ENCODE assay signal across 22 cellular contexts in the genomic region with DNA sequence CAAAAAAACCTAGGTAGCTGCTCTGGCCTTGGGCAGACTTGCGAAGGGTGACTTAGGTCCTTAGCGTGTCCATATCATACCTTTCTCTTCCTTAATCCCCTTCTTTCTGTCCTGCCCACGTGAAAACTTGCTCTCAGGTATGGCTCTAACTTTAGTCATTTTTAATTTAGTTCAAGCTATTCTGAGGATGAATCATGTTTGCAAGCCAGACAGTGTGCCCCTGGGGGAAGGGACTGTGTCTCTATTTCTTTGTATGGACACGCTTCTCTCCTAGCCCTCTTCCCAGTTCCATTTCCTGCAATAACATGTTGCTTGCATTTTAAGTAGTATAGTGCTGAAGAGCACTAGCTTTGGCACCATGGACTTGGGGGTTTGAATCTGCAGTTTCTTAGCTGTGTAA.
DNase-seq lines count a peak whose midpoint lies in the region; ATAC-seq and TF ChIP-seq lines count a peak whose summit lies in the region.
"Had no signal": no experiment of that assay in that cellular context is flagged by ENCODE, and none has a peak within 500 bp of the region (broad histone marks: within the 10 kb centered on the region; RNA-seq: fewer than 3 reads in every experiment).

No MANE protein-coding gene starts in this region.

- no peak overlapping the region for H3K4me3 ChIP-seq in RWPE2 (ENCODE audit: severe bottlenecking)

- H3K36me3 Mint-ChIP-seq in activated T-cell treated with anti-CD3 and anti-CD28 coated beads, Interleukin-2, amount 50 U/mL, for 24 hours (ENCODE audit: low read depth): no peaks in the 10 kb centered on the region
- H3K36me3 Mint-ChIP-seq in activated T-cell treated with anti-CD3 and anti-CD28 coated beads, Interleukin-2, amount 50 U/mL, for 72 hours (ENCODE audit: insufficient read depth in 2 of 2): peaks cover 7 to 11% of the 10 kb centered on the region in 2 donors
- H3K36me3 Mint-ChIP-seq: CD8-positive, alpha-beta T cell had no signal

- H3K9me3 Mint-ChIP-seq in activated T-cell treated with anti-CD3 and anti-CD28 coated beads, Interleukin-2, amount 50 U/mL, for 24 hours: peaks cover 10% of the 10 kb centered on the region
- H3K9me3 Mint-ChIP-seq in activated T-cell treated with anti-CD3 and anti-CD28 coated beads, Interleukin-2, amount 50 U/mL, for 72 hours: peaks cover 3 to 8% of the 10 kb centered on the region in 2 donors

- TF ChIP-seq CTCF in RWPE2 (IDR thresholded peaks at IDR 0.05; ENCODE audit: poor library complexity, severe bottlenecking): no peak

- no peak overlapping the region for H3K4me3 Mint-ChIP-seq in activated T-cell treated with anti-CD3 and anti-CD28 coated beads, Interleukin-2, amount 50 U/mL, for 24 hours
- H3K4me3 Mint-ChIP-seq in activated T-cell treated with anti-CD3 and anti-CD28 coated beads, Interleukin-2, amount 50 U/mL, for 72 hours: peak overlapping the region in 1 of 2 donors; percentile 5
- H3K4me3 Mint-ChIP-seq: B cell; CD8-positive, alpha-beta T cell had no signal

- H3K36me3 ChIP-seq in RWPE2 (ENCODE audit: low read depth): no peaks in the 10 kb centered on the region

- peak overlapping the region; percentile 48 for H3K27ac ChIP-seq in RWPE2 (ENCODE audit: poor library complexity, severe bottlenecking)
- H3K27ac ChIP-seq in epithelial cell of prostate: peak overlapping the region; percentile 66
- H3K27ac ChIP-seq: 22Rv1, C4-2B had no signal

- H3K4me1 Mint-ChIP-seq in activated T-cell treated with anti-CD3 and anti-CD28 coated beads, Interleukin-2, amount 50 U/mL, for 24 hours (ENCODE audit: low read depth): peaks cover 55% of the 10 kb centered on the region
- peaks cover 56% of the 10 kb centered on the region for H3K4me1 Mint-ChIP-seq in activated T-cell treated with anti-CD3 and anti-CD28 coated beads, Interleukin-2, amount 50 U/mL, for 72 hours (ENCODE audit: low read depth)
- H3K4me1 Mint-ChIP-seq: B cell had no signal

- H3K27me3 ChIP-seq in RWPE2 (ENCODE audit: insufficient read depth, poor library complexity, severe bottlenecking): no peaks in the 10 kb centered on the region

- DNase-seq in activated T-cell treated with anti-CD3 and anti-CD28 coated beads, Interleukin-2, amount 50 U/mL, for 24 hours: no peak
- DNase-seq in activated T-cell treated with anti-CD3 and anti-CD28 coated beads, Interleukin-2, amount 50 U/mL, for 72 hours: no peak
- DNase-seq in RWPE2 (ENCODE audit: low spot score) (no peak), epithelial cell of prostate (ENCODE audit: low read depth, low spot score) (peak; percentile 69), renal cortical epithelial cell (ENCODE audit: low read depth) (peak; percentile 53), foreskin melanocyte (no peak), amniotic stem cell (lab: John Stamatoyannopoulos, UW) (no peak)
- DNase-seq: Caco-2; CD8-positive, alpha-beta T cell; KBM-7; MM.1S; NCI-H2029; NCI-H446; NCI-H524 treated with DMSO at 0.1 percent for 48 hours; NCI-H774; RPMI8226; SHP77 treated with DMSO at 0.1 percent for 48 hours had no signal

- H3K9me3 ChIP-seq in RWPE2 (ENCODE audit: severe bottlenecking): no peaks in the 10 kb centered on the region
- H3K9me3 ChIP-seq: Caco-2 had no signal

- no peak for ATAC-seq in activated T-cell treated with anti-CD3 and anti-CD28 coated beads, Interleukin-2, amount 50 U/mL, for 72 hours (replicated peaks in 1 of 2)
- ATAC-seq in RWPE2 (ENCODE audit: low read depth): peak; percentile 79
- no peak for ATAC-seq in SK-N-SH treated with all-trans-retinoic acid at 6 μM for 48 hours
- ATAC-seq: CD8-positive, alpha-beta T cell; HCT116 had no signal

- peaks cover 10% of the 10 kb centered on the region for H3K27me3 Mint-ChIP-seq in activated T-cell treated with anti-CD3 and anti-CD28 coated beads, Interleukin-2, amount 50 U/mL, for 24 hours
- peaks cover 32% of the 10 kb centered on the region for H3K27me3 Mint-ChIP-seq in activated T-cell treated with anti-CD3 and anti-CD28 coated beads, Interleukin-2, amount 50 U/mL, for 72 hours (ENCODE audit: low read depth)

- H3K4me1 ChIP-seq in RWPE2 (ENCODE audit: insufficient read depth, poor library complexity, severe bottlenecking): peaks cover 18% of the 10 kb centered on the region
- H3K4me1 ChIP-seq: Caco-2 had no signal

- H3K27ac Mint-ChIP-seq in activated T-cell treated with anti-CD3 and anti-CD28 coated beads, Interleukin-2, amount 50 U/mL, for 24 hours: peak overlapping the region; percentile 20
- H3K27ac Mint-ChIP-seq in activated T-cell treated with anti-CD3 and anti-CD28 coated beads, Interleukin-2, amount 50 U/mL, for 72 hours: no peak overlapping the region
- H3K27ac Mint-ChIP-seq: B cell; CD8-positive, alpha-beta T cell had no signal

TF ChIP-seq in SK-N-SH treated with all-trans-retinoic acid at 6 μM for 48 hours, 23 proteins besides CTCF, POLR2A, EP300 and RAD21:
- TF ChIP-seq ZNF8 (CRISPR knock-in tag; IDR thresholded peaks at IDR 0.05) (no peak), OSR1 (CRISPR knock-in tag; IDR thresholded peaks at IDR 0.05) (no peak), BACH2 (CRISPR knock-in tag; IDR thresholded peaks at IDR 0.05; ENCODE audit: borderline replicate concordance) (no peak), ARNTL (CRISPR knock-in tag; IDR thresholded peaks at IDR 0.05; ENCODE audit: borderline replicate concordance, low read depth) (no peak), SNAI2 (CRISPR knock-in tag; IDR thresholded peaks at IDR 0.05) (no peak), PPARA (CRISPR knock-in tag; IDR thresholded peaks at IDR 0.05; ENCODE audit: borderline replicate concordance) (no peak)
- TF ChIP-seq, protein P1, sequence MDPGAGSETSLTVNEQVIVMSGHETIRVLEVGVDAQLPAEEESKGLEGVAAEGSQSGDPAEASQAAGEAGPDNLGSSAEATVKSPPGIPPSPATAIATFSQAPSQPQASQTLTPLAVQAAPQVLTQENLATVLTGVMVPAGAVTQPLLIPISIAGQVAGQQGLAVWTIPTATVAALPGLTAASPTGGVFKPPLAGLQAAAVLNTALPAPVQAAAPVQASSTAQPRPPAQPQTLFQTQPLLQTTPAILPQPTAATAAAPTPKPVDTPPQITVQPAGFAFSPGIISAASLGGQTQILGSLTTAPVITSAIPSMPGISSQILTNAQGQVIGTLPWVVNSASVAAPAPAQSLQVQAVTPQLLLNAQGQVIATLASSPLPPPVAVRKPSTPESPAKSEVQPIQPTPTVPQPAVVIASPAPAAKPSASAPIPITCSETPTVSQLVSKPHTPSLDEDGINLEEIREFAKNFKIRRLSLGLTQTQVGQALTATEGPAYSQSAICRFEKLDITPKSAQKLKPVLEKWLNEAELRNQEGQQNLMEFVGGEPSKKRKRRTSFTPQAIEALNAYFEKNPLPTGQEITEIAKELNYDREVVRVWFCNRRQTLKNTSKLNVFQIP (CRISPR knock-in tag; IDR thresholded peaks at IDR 0.05; ENCODE audit: borderline replicate concordance, low read depth): no peak

Comparison
In these comparisons a context has a peak if more than half of its experiments do, and no peak if none do; other contexts are left out.
1. DNase-seq: peak in epithelial cell of prostate (single experiment) and renal cortical epithelial cell (single experiment); none in activated T-cell treated with anti-CD3 and anti-CD28 coated beads, Interleukin-2, amount 50 U/mL, for 24 hours (single experiment), activated T-cell treated with anti-CD3 and anti-CD28 coated beads, Interleukin-2, amount 50 U/mL, for 72 hours (0 of 2), RWPE2 (single experiment), foreskin melanocyte (single experiment) and amniotic stem cell (single experiment).